In genomic region chr6:21199246-21199645, GRCh38 we compare ENCODE assay signal across 20 cellular contexts.
DNase-seq lines count a peak whose midpoint lies in the region; ATAC-seq and TF ChIP-seq lines count a peak whose summit lies in the region.
"Had no signal": no experiment of that assay in that cellular context is flagged by ENCODE, and none has a peak within 500 bp of the region (broad histone marks: within the 10 kb centered on the region; RNA-seq: fewer than 3 reads in every experiment).

No MANE protein-coding gene starts in this region.

- H3K4me3 ChIP-seq in BE2C (ENCODE audit: low read depth, low read length), result 0 out of 2 replicates have a peak overlapping the region, but pooled peaks have one; percentile 4
- H3K4me3 ChIP-seq: GM23248, thoracic aorta had no signal

- H3K27me3 ChIP-seq in BE2C, result no peaks in the 10 kb centered on the region

- peaks cover 15% of the 10 kb centered on the region for H3K4me1 ChIP-seq in BE2C
- H3K4me1 ChIP-seq: parathyroid adenoma had no signal

- in situ Hi-C loops in G401 (cut with HindIII; ENCODE audit: low sequenced_read_pairs), result no loop called here

- DNase-seq in BE2C, result peak; percentile 64
- DNase-seq in G401 (ENCODE audit: low spot score), result peak; percentile 51
- DNase-seq in NCI-H446 treated with DMSO at 0.1 percent for 48 hours (lab: John Stamatoyannopoulos, UW), result peak; percentile 75
- peak; percentile 38 for DNase-seq in left kidney (ENCODE audit: low read depth, low spot score)
- DNase-seq in amygdala (lab: John Stamatoyannopoulos, UW), result no peak
- DNase-seq in stimulated activated CD4-positive, alpha-beta T cell treated with anti-CD3 and anti-CD28 coated beads, Interleukin-15, amount 100 ng/mL, for 24 hours, result no peak
- DNase-seq: activated CD4-positive, alpha-beta T cell treated with anti-CD3 and anti-CD28 coated beads, Interleukin-2, amount 10 ng/mL, durations not matched to agents 7 days and 5 days; activated naive CD4-positive, alpha-beta T cell; AML-193; foreskin melanocyte; GM23248; left colon; MV-4-11; NCI-H774; stimulated activated CD4-positive, alpha-beta T cell treated with anti-CD3 and anti-CD28 coated beads, Interleukin-4, amount 100 ng/mL, for 24 hours had no signal

- no peaks in the 10 kb centered on the region for H3K9me3 ChIP-seq in BE2C
- H3K9me3 ChIP-seq: thoracic aorta had no signal

- no peak for ATAC-seq in GM18520 (IDR thresholded peaks at IDR 0.05; ENCODE audit: unreplicated experiment)
- no peak for ATAC-seq in GM18909 (IDR thresholded peaks at IDR 0.05; ENCODE audit: poor library complexity, unreplicated experiment)
- ATAC-seq: left colon, Panc1 had no signal

- TF ChIP-seq CTCF in BE2C (IDR thresholded peaks at IDR 0.05; ENCODE audit: low read depth, low read length), result no peak

- no peaks in the 10 kb centered on the region for H3K36me3 ChIP-seq in BE2C

Comparison
In these comparisons a context has a peak if more than half of its experiments do, and no peak if none do; other contexts are left out.
1. DNase-seq: peak in BE2C (single experiment), G401 (single experiment), NCI-H446 treated with DMSO at 0.1 percent for 48 hours (single experiment) and left kidney (single experiment); none in amygdala (0 of 56) and stimulated activated CD4-positive, alpha-beta T cell treated with anti-CD3 and anti-CD28 coated beads, Interleukin-15, amount 100 ng/mL, for 24 hours (single experiment).